In the genomic region with DNA sequence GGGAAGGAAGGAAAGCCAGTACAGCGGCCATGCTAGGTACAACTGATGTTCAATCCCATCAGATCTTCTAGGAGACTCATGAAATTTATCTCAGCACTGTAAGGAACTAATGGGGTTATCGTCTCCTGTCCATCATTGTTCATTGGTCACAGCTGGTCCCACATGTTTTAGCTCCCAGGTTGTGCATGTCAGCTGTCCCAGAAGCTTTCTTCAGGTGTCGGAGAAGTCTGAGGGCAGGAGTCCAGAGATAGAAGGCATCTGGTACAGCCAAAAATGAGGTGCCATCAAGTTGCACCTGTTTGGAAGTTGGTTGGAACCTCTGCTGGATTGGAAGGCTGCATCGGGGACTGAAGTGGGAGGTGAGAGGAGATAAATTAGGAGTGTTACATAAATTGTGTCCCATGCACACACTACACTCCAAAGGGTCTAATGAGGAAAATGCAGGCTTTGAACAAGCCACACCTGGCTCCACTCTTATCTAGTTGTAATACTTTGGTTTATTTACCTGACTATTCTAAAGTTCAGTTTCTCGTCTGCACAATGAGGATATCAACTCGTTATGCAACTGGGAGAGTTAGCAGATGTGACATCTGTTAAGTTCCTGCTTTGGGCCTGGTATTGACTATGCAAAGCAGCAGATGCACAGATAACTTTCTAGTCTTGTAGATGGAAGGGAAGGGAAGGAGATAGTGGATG, we compare ENCODE assay signal across 15 cellular contexts.
A peak's percentile ranks its signal among the peaks of the same experiment; 100 is the strongest.
DNase-seq lines count a peak whose midpoint lies in the region; ATAC-seq and TF ChIP-seq lines count a peak whose summit lies in the region.
"Had no signal": no experiment of that assay in that cellular context is flagged by ENCODE, and none has a peak within 500 bp of the region (broad histone marks: within the 10 kb centered on the region; RNA-seq: fewer than 3 reads in every experiment).

No MANE protein-coding gene starts in this region.

- in situ Hi-C loops in transverse colon (cut with MboI; ENCODE audit: low pct_ligation_motif_present in 1 of 4, low pct_unique_long_range_greater_than_20kb in 1 of 4, low sequenced_read_pairs in 3 of 4): no loop called here

- H3K9me3 ChIP-seq in colonic mucosa (no peaks in the 10 kb centered on the region), right lobe of liver (no peaks in the 10 kb centered on the region), transverse colon (no peaks in the 10 kb centered on the region)
- H3K9me3 ChIP-seq: SJCRH30 had no signal

- peak overlapping the region in 1 of 2 donors; percentile 22 for H3K9ac ChIP-seq in colonic mucosa (ENCODE audit: low read depth in 2 of 2, low read length in 2 of 2)
- H3K9ac ChIP-seq: BLaER1 treated with 17β-estradiol and CSF1 and Interleukin-3, amounts not matched to agents 10 nM and 100 nM; GM23248 had no signal

- H3K4me1 ChIP-seq in colonic mucosa: peaks cover 2% of the 10 kb centered on the region
- peaks cover 0 to 17% (median 0%) of the 10 kb centered on the region in 4 donors for H3K4me1 ChIP-seq in right lobe of liver
- H3K4me1 ChIP-seq in transverse colon: peaks cover 9 to 41% (median 35%) of the 10 kb centered on the region in 4 donors
- H3K4me1 ChIP-seq: SJCRH30 had no signal

- WGBS in right lobe of liver (ENCODE audit: insufficient coverage, low coverage, low lambda C conversion rate, missing lambda C conversion rate): 52% methylated on average over 6 of the region's 6 CpGs
- 57 to 70% methylated on average over 5 to 6 of the region's 6 CpGs for WGBS in transverse colon (ENCODE audit: low coverage in 1 of 2), 2 donors

- no peak for TF ChIP-seq POLR2A in right lobe of liver (IDR thresholded peaks at IDR 0.05)
- TF ChIP-seq POLR2A in transverse colon (IDR thresholded peaks at IDR 0.05): no peak

- TF ChIP-seq CTCF in colonic mucosa (IDR thresholded peaks at IDR 0.05): no peak
- TF ChIP-seq CTCF in right lobe of liver (IDR thresholded peaks at IDR 0.05): no peak
- no peak for TF ChIP-seq CTCF in transverse colon (IDR thresholded peaks at IDR 0.05)

- no peak for TF ChIP-seq EP300 in transverse colon (IDR thresholded peaks at IDR 0.05; ENCODE audit: low read depth)

- H3K36me3 ChIP-seq in colonic mucosa (no peaks in the 10 kb centered on the region), right lobe of liver (no peaks in the 10 kb centered on the region), transverse colon (no peaks in the 10 kb centered on the region)
- H3K36me3 ChIP-seq: SJCRH30 had no signal

- intact Hi-C loops in colonic mucosa (cut with DNase I): no loop called here
- intact Hi-C loops in right lobe of liver (cut with DNase I): no loop called here
- intact Hi-C loops in transverse colon (cut with DNase I; ENCODE audit: low total_unique reads): no loop called here

- ATAC-seq in right lobe of liver (peak; percentile 61 to 91 (median 86)), HG02610 (IDR thresholded peaks at IDR 0.05; ENCODE audit: unreplicated experiment) (no peak)

- DNase-seq in DMS 273 (lab: John Stamatoyannopoulos, UW; ENCODE audit: unreplicated experiment): peak; percentile 37
- DNase-seq in DMS 273 treated with DMSO at 0.1 percent for 48 hours (lab: John Stamatoyannopoulos, UW): no peak
- DNase-seq in colonic mucosa: no peak
- no peak for DNase-seq in right lobe of liver
- no peak for DNase-seq in transverse colon
- no peak for DNase-seq in NOMO-1 treated with DMSO at 0.1 percent for 48 hours (lab: John Stamatoyannopoulos, UW; ENCODE audit: unreplicated experiment)
- no peak for DNase-seq in Ammon's horn (ENCODE audit: low spot score)
- DNase-seq: GM23248, Kasumi-1, NCI-H187 treated with DMSO at 0.1 percent for 48 hours, NCI-H446, SJCRH30 had no signal

- H3K4me3 ChIP-seq in colonic mucosa (no peak overlapping the region), right lobe of liver (no peak overlapping the region), transverse colon (no peak overlapping the region)
- H3K4me3 ChIP-seq: BLaER1 treated with 17β-estradiol and CSF1 and Interleukin-3, amounts not matched to agents 10 nM and 100 nM; GM23248; SJCRH30 had no signal

- H3K27ac ChIP-seq in colonic mucosa (peak overlapping the region; percentile 77), right lobe of liver (no peak overlapping the region), transverse colon (peak overlapping the region; percentile 77 to 82 (median 79))
- H3K27ac ChIP-seq: 22Rv1; BLaER1 treated with 17β-estradiol and CSF1 and Interleukin-3, amounts not matched to agents 10 nM and 100 nM; GM23248; SJCRH30 had no signal

- H3K27me3 ChIP-seq in colonic mucosa (no peaks in the 10 kb centered on the region), right lobe of liver (no peaks in the 10 kb centered on the region), transverse colon (no peaks in the 10 kb centered on the region)
- H3K27me3 ChIP-seq: BLaER1 treated with 17β-estradiol and CSF1 and Interleukin-3, amounts not matched to agents 10 nM and 100 nM; SJCRH30 had no signal

Comparison
In these comparisons a context has a peak if more than half of its experiments do, and no peak if none do; other contexts are left out.
1. H3K27ac ChIP-seq: peak in colonic mucosa (single experiment) and transverse colon (4 of 4); none in right lobe of liver (0 of 3).